1 cellular context compared by ENCODE assay signal in genomic region chr3:171834461-171834801, GRCh38.
TF ChIP-seq lines count a peak whose summit lies in the region.

No MANE protein-coding gene starts in this region.

TF ChIP-seq in HepG2, 621 proteins besides CTCF, POLR2A, EP300 and RAD21:
- no peak for TF ChIP-seq SOX13 (IDR thresholded peaks at IDR 0.05)
- TF ChIP-seq SOX13 (CRISPR knock-in tag; conservative IDR thresholded peaks at IDR 0.05 in 1 of 2, IDR thresholded peaks at IDR 0.05 in 1 of 2), result peak in 1 of 2 experiments; percentile 74; a peak in 2 of 4 replicates
- TF ChIP-seq GATAD2A (CRISPR knock-in tag; IDR thresholded peaks at IDR 0.05), result 0 out of 2 replicates have a peak, but pooled peaks have one; percentile 3
- TF ChIP-seq ZBTB39 (CRISPR knock-in tag; IDR thresholded peaks at IDR 0.05), result no peak
TF ChIP-seq in HepG2: peak in this region for 2.
